ENCODE assay signal across 1 cellular context in the genomic region with DNA sequence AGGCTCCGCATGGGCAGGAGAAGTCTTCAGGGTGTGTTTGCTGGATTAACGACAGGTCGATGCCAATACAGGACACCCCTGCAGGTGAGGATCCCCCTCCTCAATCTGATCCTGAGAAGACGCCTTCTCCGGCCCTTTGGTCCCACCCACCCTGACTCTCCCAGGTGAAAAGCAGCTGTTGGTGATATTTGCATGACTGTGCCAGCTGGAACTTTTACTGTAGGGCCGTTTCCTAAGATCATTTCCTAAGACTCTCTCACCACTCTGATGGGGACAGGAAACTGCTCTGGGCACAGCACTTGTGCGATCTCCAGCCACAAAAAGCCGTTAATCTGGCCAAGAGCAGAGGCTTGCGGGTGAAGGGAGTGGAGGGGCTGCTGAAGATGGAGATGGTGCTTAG.
TF ChIP-seq lines count a peak whose summit lies in the region.

No MANE protein-coding gene starts in this region.

TF ChIP-seq in IMR-90, 13 proteins besides CTCF, POLR2A, EP300 and RAD21 (continued from another document):
- TF ChIP-seq CEBPB (IDR thresholded peaks at IDR 0.05; ENCODE audit: low read depth, low read length): no peak
- no peak for TF ChIP-seq MAZ (IDR thresholded peaks at IDR 0.05; ENCODE audit: borderline replicate concordance, low read depth, low read length)
